Comparison of ENCODE assay signal across 9 cellular contexts in genomic region chr3:111861396-111861795, GRCh38. TPM values are rescaled to one million over a fixed set of nuclear protein-coding genes. Genes with fewer than 3 reads are reported as not detected.
A peak's percentile ranks its signal among the peaks of the same experiment; 100 is the strongest.
DNase-seq lines count a peak whose midpoint lies in the region; ATAC-seq and TF ChIP-seq lines count a peak whose summit lies in the region.
"Had no signal": no experiment of that assay in that cellular context is flagged by ENCODE, and none has a peak within 500 bp of the region (broad histone marks: within the 10 kb centered on the region; RNA-seq: fewer than 3 reads in every experiment).

No MANE protein-coding gene starts in this region.

- TF ChIP-seq CTCF in Peyer's patch (IDR thresholded peaks at IDR 0.05) (no peak), fibroblast of the aortic adventitia (IDR thresholded peaks at IDR 0.05; ENCODE audit: insufficient read depth, low read length) (no peak), gastrocnemius medialis (IDR thresholded peaks at IDR 0.05 in 4 of 5, conservative IDR thresholded peaks at IDR 0.05 in 1 of 5) (no peak)

- H3K27ac ChIP-seq in Peyer's patch, result peak overlapping the region in 3 of 4 donors; percentile 14 to 96 (median 90)
- H3K27ac ChIP-seq in gastrocnemius medialis, result peak overlapping the region; percentile 77 to 86 (median 81)

- TF ChIP-seq POLR2A in Peyer's patch (IDR thresholded peaks at IDR 0.05) (no peak), gastrocnemius medialis (IDR thresholded peaks at IDR 0.05) (no peak)

- intact Hi-C loops in gastrocnemius medialis (cut with DNase I; ENCODE audit: low total_unique reads), result loop anchor here (1.0 to 5.0 kb wide), 4 partner anchors 41 to 140 kb away; no protein-coding TSS in a partner anchor

- in situ Hi-C loops in gastrocnemius medialis (cut with MboI; ENCODE audit: low sequenced_read_pairs in 4 of 4), result loop anchor here in 1 of 4 donors (10.0 kb wide), 1 partner anchor 113 kb away; the partner anchor contains the start of gene ABHD10

- H3K4me3 ChIP-seq in Peyer's patch (peak overlapping the region in 2 of 4 donors; percentile 65 to 74), fibroblast of the aortic adventitia (ENCODE audit: low read depth, low read length) (peak overlapping the region; percentile 76), gastrocnemius medialis (peak overlapping the region in 3 of 4 donors; percentile 62 to 73 (median 69))

- DNase-seq in HCEC 1CT (peak; percentile 3), Peyer's patch (no peak), fibroblast of the aortic adventitia (ENCODE audit: low read depth) (peak; percentile 50), gastrocnemius medialis (peak in 1 of 2 donors; percentile 4), iPS-NIHi7 (ENCODE audit: extremely low spot score) (no peak)
- DNase-seq: midbrain had no signal

- H3K27me3 ChIP-seq in Peyer's patch (no peaks in the 10 kb centered on the region), gastrocnemius medialis (peaks cover 25 to 42% (median 39%) of the 10 kb centered on the region in 3 donors)

- ATAC-seq in gastrocnemius medialis (no peak), HG02571 (IDR thresholded peaks at IDR 0.05; ENCODE audit: unreplicated experiment) (no peak), HG03175 (IDR thresholded peaks at IDR 0.05; ENCODE audit: unreplicated experiment) (no peak), HG03469 (IDR thresholded peaks at IDR 0.05; ENCODE audit: unreplicated experiment) (no peak)

- no peaks in the 10 kb centered on the region for H3K36me3 ChIP-seq in Peyer's patch
- H3K36me3 ChIP-seq in gastrocnemius medialis, result no peaks in the 10 kb centered on the region

- no peaks in the 10 kb centered on the region for H3K9me3 ChIP-seq in Peyer's patch
- H3K9me3 ChIP-seq in gastrocnemius medialis, result no peaks in the 10 kb centered on the region

- H3K4me1 ChIP-seq in Peyer's patch (peaks cover 0 to 15% (median 0%) of the 10 kb centered on the region in 4 donors), gastrocnemius medialis (peaks cover 0 to 28% of the 10 kb centered on the region in 2 donors)

RNA-seq across cellular contexts. Expression of gene PHLDB2, which starts 2.3 kb away (rescaled TPM):
- total RNA-seq in Peyer's patch, result 10 to 100 TPM in 3 of 4 donors, 1 to 10 TPM in 1; 6.0 to 66.0 (median 12.5) TPM
- 61.9 and 79.2 TPM in 2 replicates for total RNA-seq in fibroblast of the aortic adventitia (ENCODE audit: low replicate concordance)
- 1 to 10 TPM; 3.0 to 7.2 (median 4.0) TPM for total RNA-seq in gastrocnemius medialis

Comparison
In these comparisons a context has a peak if more than half of its experiments do, and no peak if none do; other contexts are left out.
1. DNase-seq: peak in HCEC 1CT (single experiment) and fibroblast of the aortic adventitia (single experiment); none in Peyer's patch (0 of 3) and iPS-NIHi7 (single experiment).